ENCODE assay signal across 11 cellular contexts in genomic region chr7:90347759-90348158, GRCh38. TPM values are rescaled to one million over a fixed set of nuclear protein-coding genes. Genes with fewer than 3 reads are reported as not detected.
A peak's percentile ranks its signal among the peaks of the same experiment; 100 is the strongest.
DNase-seq lines count a peak whose midpoint lies in the region; ATAC-seq and TF ChIP-seq lines count a peak whose summit lies in the region.
"Had no signal": no experiment of that assay in that cellular context is flagged by ENCODE, and none has a peak within 500 bp of the region (broad histone marks: within the 10 kb centered on the region; RNA-seq: fewer than 3 reads in every experiment).

No MANE protein-coding gene starts in this region.

- no peaks in the 10 kb centered on the region for H3K9me3 Mint-ChIP-seq in CD8-positive, alpha-beta memory T cell
- H3K9me3 Mint-ChIP-seq in natural killer cell treated with Interleukin-12 subunit alpha and Interleukin-12 subunit beta and Interleukin-15 and Interleukin-18, amount 100 ng/mL, for 72 hours, result no peaks in the 10 kb centered on the region

- peaks cover 27% of the 10 kb centered on the region for H3K4me1 ChIP-seq in CD8-positive, alpha-beta memory T cell (ENCODE audit: insufficient read depth, low read length)
- H3K4me1 ChIP-seq in Karpas-422 (ENCODE audit: low read length), result peaks cover 14% of the 10 kb centered on the region
- peaks cover 3 to 8% of the 10 kb centered on the region in 2 donors for H3K4me1 ChIP-seq in ascending aorta

- POLR2A ChIA-PET in CD8-positive, alpha-beta memory T cell (lab: Charles Lee), result interaction anchor here (0.7 kb wide), 1 partner anchor 129 kb away, joined by 4 read pairs; no protein-coding TSS in a partner anchor

- no peaks in the 10 kb centered on the region for H3K9me3 ChIP-seq in CD8-positive, alpha-beta memory T cell (ENCODE audit: low read length)
- no peaks in the 10 kb centered on the region for H3K9me3 ChIP-seq in Karpas-422 (ENCODE audit: low read length)
- no peaks in the 10 kb centered on the region for H3K9me3 ChIP-seq in ascending aorta

- H3K79me2 ChIP-seq in Karpas-422 (ENCODE audit: low read length), result peaks cover 60% of the 10 kb centered on the region

- H2AFZ ChIP-seq in Karpas-422 (ENCODE audit: low read length), result no peak overlapping the region

- peak overlapping the region; percentile 40 to 99 (median 98) for H3K27ac Mint-ChIP-seq in CD8-positive, alpha-beta memory T cell
- peak overlapping the region; percentile 97 to 99 for H3K27ac Mint-ChIP-seq in natural killer cell treated with Interleukin-12 subunit alpha and Interleukin-12 subunit beta and Interleukin-15 and Interleukin-18, amount 100 ng/mL, for 72 hours

- TF ChIP-seq CTCF in ascending aorta (IDR thresholded peaks at IDR 0.05) (no peak), foreskin fibroblast (IDR thresholded peaks at IDR 0.05; ENCODE audit: low read depth, low read length) (no peak)

- H3K4me1 Mint-ChIP-seq in CD8-positive, alpha-beta memory T cell, result peaks cover 53 to 74% (median 71%) of the 10 kb centered on the region in 3 donors
- peaks cover 44 to 64% of the 10 kb centered on the region in 2 donors for H3K4me1 Mint-ChIP-seq in natural killer cell treated with Interleukin-12 subunit alpha and Interleukin-12 subunit beta and Interleukin-15 and Interleukin-18, amount 100 ng/mL, for 72 hours (ENCODE audit: low read depth in 2 of 2)

- peaks cover 0 to 2% of the 10 kb centered on the region in 2 donors for H3K27me3 Mint-ChIP-seq in CD8-positive, alpha-beta memory T cell
- H3K27me3 Mint-ChIP-seq in natural killer cell treated with Interleukin-12 subunit alpha and Interleukin-12 subunit beta and Interleukin-15 and Interleukin-18, amount 100 ng/mL, for 72 hours, result no peaks in the 10 kb centered on the region

- peak overlapping the region; percentile 78 for H3K9ac ChIP-seq in Karpas-422 (ENCODE audit: low read length)

- H3K27ac ChIP-seq in CD8-positive, alpha-beta memory T cell (ENCODE audit: low read depth, low read length), result no peak overlapping the region
- peak overlapping the region; percentile 47; the same call in 1 of the 2 replicates for H3K27ac ChIP-seq in Karpas-422 (ENCODE audit: low read length)
- no peak overlapping the region for H3K27ac ChIP-seq in ascending aorta

- H3K36me3 ChIP-seq in CD8-positive, alpha-beta memory T cell (ENCODE audit: insufficient read depth, low read length), result no peaks in the 10 kb centered on the region
- H3K36me3 ChIP-seq in Karpas-422 (ENCODE audit: insufficient read depth, low read length) (peaks cover 33% of the 10 kb centered on the region), ascending aorta (no peaks in the 10 kb centered on the region)

- no peaks in the 10 kb centered on the region; the same call in 1 of the 2 replicates for H4K20me1 ChIP-seq in Karpas-422 (ENCODE audit: insufficient read depth, low read depth, low read length)

- peak overlapping the region; percentile 94 to 99 (median 99) for H3K4me3 Mint-ChIP-seq in CD8-positive, alpha-beta memory T cell
- peak overlapping the region; percentile 95 for H3K4me3 Mint-ChIP-seq in natural killer cell treated with Interleukin-12 subunit alpha and Interleukin-12 subunit beta and Interleukin-15 and Interleukin-18, amount 100 ng/mL, for 72 hours

- no peak for DNase-seq in CD8-positive, alpha-beta memory T cell
- DNase-seq in Karpas-422 (peak; percentile 52), ascending aorta (ENCODE audit: low spot score in 2 of 2) (no peak), T-helper 9 cell (no peak), foreskin fibroblast (no peak), NCI-H1105 (lab: John Stamatoyannopoulos, UW) (no peak)
- DNase-seq in natural killer cell treated with Interleukin-12 subunit alpha and Interleukin-12 subunit beta and Interleukin-15 and Interleukin-18, amount 100 ng/mL, for 72 hours (ENCODE audit: low spot score), result no peak

- peak overlapping the region; percentile 92 for H3K4me3 ChIP-seq in CD8-positive, alpha-beta memory T cell (ENCODE audit: low read length)
- H3K4me3 ChIP-seq in Karpas-422 (ENCODE audit: low read length), result peak overlapping the region; percentile 78
- H3K4me3 ChIP-seq in ascending aorta, result peak overlapping the region; percentile 69 to 74
- H3K4me3 ChIP-seq in foreskin fibroblast (ENCODE audit: low read depth in 1 of 2, low read length in 2 of 2), result peak overlapping the region in 1 of 2 donors; percentile 99

- H3K4me2 ChIP-seq in Karpas-422 (ENCODE audit: low read depth, low read length, poor library complexity, severe bottlenecking), result peak overlapping the region; percentile 76

- H3K36me3 Mint-ChIP-seq in CD8-positive, alpha-beta memory T cell, result peaks cover 4 to 30% (median 8%) of the 10 kb centered on the region in 3 donors
- peaks cover 14% of the 10 kb centered on the region for H3K36me3 Mint-ChIP-seq in natural killer cell treated with Interleukin-12 subunit alpha and Interleukin-12 subunit beta and Interleukin-15 and Interleukin-18, amount 100 ng/mL, for 72 hours

- intact Hi-C loops in ascending aorta (cut with DNase I), result loop anchor here (2.0 to 5.0 kb wide), 4 partner anchors 100 to 917 kb away; partner anchors contain the start of genes CFAP69, FZD1, STEAP1 and STEAP2

- ATAC-seq in natural killer cell treated with Interleukin-12 subunit alpha and Interleukin-12 subunit beta and Interleukin-15 and Interleukin-18, amount 100 ng/mL, for 72 hours, result no peak
- no peak for ATAC-seq in GM21360 (IDR thresholded peaks at IDR 0.05; ENCODE audit: unreplicated experiment)

- H3K27me3 ChIP-seq in CD8-positive, alpha-beta memory T cell (ENCODE audit: insufficient read depth, low read length, poor library complexity, severe bottlenecking), result no peaks in the 10 kb centered on the region
- no peaks in the 10 kb centered on the region for H3K27me3 ChIP-seq in Karpas-422 (ENCODE audit: low read length)
- no peaks in the 10 kb centered on the region for H3K27me3 ChIP-seq in ascending aorta

- no peaks in the 10 kb centered on the region for H3K9me2 ChIP-seq in Karpas-422 (replicated peaks; ENCODE audit: insufficient read depth, low read length)

- CTCF ChIA-PET in CD8-positive, alpha-beta memory T cell (lab: Charles Lee), result no interaction called here

RNA-seq across cellular contexts. Expression of gene GTPBP10, which starts 1.2 kb away (rescaled TPM):
- total RNA-seq in CD8-positive, alpha-beta memory T cell, result 10 to 100 TPM; 37.6 to 43.3 TPM
- 31.3 TPM for polyA plus RNA-seq in CD8-positive, alpha-beta memory T cell
- total RNA-seq in Karpas-422 (2014; rRNA removed; shearing (Covaris generic); ENCODE audit: low replicate concordance), result 15.7 and 26.8 TPM in 2 replicates
- total RNA-seq in ascending aorta, result 4.5 TPM
- 10 to 100 TPM; 17.9 to 28.9 TPM for total RNA-seq in natural killer cell treated with Interleukin-12 subunit alpha and Interleukin-12 subunit beta and Interleukin-15 and Interleukin-18, amount 100 ng/mL, for 72 hours

RNA-seq across cellular contexts. Expression of gene FAM237B, which starts 26.7 kb away (rescaled TPM):
- not detected for total RNA-seq in CD8-positive, alpha-beta memory T cell
- not detected for polyA plus RNA-seq in CD8-positive, alpha-beta memory T cell
- total RNA-seq in Karpas-422 (2014; rRNA removed; shearing (Covaris generic); ENCODE audit: low replicate concordance), result not detected in 2 replicates
- total RNA-seq in ascending aorta, result not detected
- total RNA-seq in natural killer cell treated with Interleukin-12 subunit alpha and Interleukin-12 subunit beta and Interleukin-15 and Interleukin-18, amount 100 ng/mL, for 72 hours, result not detected
- total RNA-seq: cerebellum, H4, M059J had no signal

RNA-seq across cellular contexts. Expression of gene CLDN12, which starts 55.5 kb away (rescaled TPM):
- 1 to 10 TPM; 3.7 to 4.9 TPM for total RNA-seq in CD8-positive, alpha-beta memory T cell
- 0.82 TPM for polyA plus RNA-seq in CD8-positive, alpha-beta memory T cell
- 4.8 and 9.1 TPM in 2 replicates for total RNA-seq in Karpas-422 (2014; rRNA removed; shearing (Covaris generic); ENCODE audit: low replicate concordance)
- total RNA-seq in ascending aorta, result 55.3 TPM
- 1 to 10 TPM; 4.4 to 5.2 TPM for total RNA-seq in natural killer cell treated with Interleukin-12 subunit alpha and Interleukin-12 subunit beta and Interleukin-15 and Interleukin-18, amount 100 ng/mL, for 72 hours
